ENCODE assay signal across 21 cellular contexts in genomic region chr2:240424341-240425235, GRCh38. TPM values are rescaled to one million over a fixed set of nuclear protein-coding genes. Genes with fewer than 3 reads are reported as not detected.
DNase-seq lines count a peak whose midpoint lies in the region; ATAC-seq and TF ChIP-seq lines count a peak whose summit lies in the region.
"Had no signal": no experiment of that assay in that cellular context is flagged by ENCODE, and none has a peak within 500 bp of the region (broad histone marks: within the 10 kb centered on the region; RNA-seq: fewer than 3 reads in every experiment).

No MANE protein-coding gene starts in this region.

- H3K9me3 ChIP-seq in right atrium auricular region (peaks cover 0 to 15% of the 10 kb centered on the region in 2 donors), upper lobe of left lung (peaks cover 0 to 6% (median 3%) of the 10 kb centered on the region in 4 donors)

- TF ChIP-seq EP300 in upper lobe of left lung (IDR thresholded peaks at IDR 0.05) = no peak

- DNase-seq in Right ventricle myocardium inferior (ENCODE audit: missing footprints) (peak; percentile 25), right atrium auricular region (ENCODE audit: low spot score) (no peak), cardiac septum (ENCODE audit: low spot score) (peak; percentile 51), omental fat pad (ENCODE audit: low spot score) (peak; percentile 18), upper lobe of left lung (peak; percentile 10 to 52), cortex of kidney (lab: John Stamatoyannopoulos, UW) (no peak), KBM-7 (no peak)
- DNase-seq: activated CD8-positive, alpha-beta T cell treated with anti-CD3 and anti-CD28 coated beads for 36 hours; CD4-positive, CD25-positive, alpha-beta regulatory T cell; DMS 273 treated with DMSO at 0.1 percent for 48 hours; effector CD8-positive, alpha-beta T cell; GM23248; naive B cell; NCI-H1436; NCI-H2171 treated with DMSO at 0.1 percent for 48 hours; NCI-H748 treated with DMSO at 0.1 percent for 48 hours; OCI-M1 had no signal

- no peak for ATAC-seq in Right ventricle myocardium inferior
- no peak for ATAC-seq in omental fat pad (ENCODE audit: low FRiP score)
- ATAC-seq in upper lobe of left lung (ENCODE audit: low FRiP score in 2 of 2) = no peak
- ATAC-seq in HG03439 (IDR thresholded peaks at IDR 0.05; ENCODE audit: unreplicated experiment) = no peak
- ATAC-seq: activated CD8-positive, alpha-beta T cell treated with anti-CD3 and anti-CD28 coated beads for 36 hours had no signal

- intact Hi-C loops in Right ventricle myocardium inferior (cut with DNase I) = no loop called here
- intact Hi-C loops in cardiac septum (cut with DNase I) = no loop called here

- TF ChIP-seq CTCF in right atrium auricular region (IDR thresholded peaks at IDR 0.05) (no peak), omental fat pad (IDR thresholded peaks at IDR 0.05) (no peak), upper lobe of left lung (IDR thresholded peaks at IDR 0.05) (no peak)

- H3K27ac ChIP-seq in right atrium auricular region = no peak overlapping the region
- H3K27ac ChIP-seq in upper lobe of left lung = no peak overlapping the region
- H3K27ac ChIP-seq: cardiac muscle cell, esophagus muscularis mucosa, GM23248 had no signal

- no peaks in the 10 kb centered on the region for H3K27me3 ChIP-seq in right atrium auricular region
- H3K27me3 ChIP-seq in upper lobe of left lung = no peaks in the 10 kb centered on the region
- H3K27me3 ChIP-seq: cardiac muscle cell had no signal

- 84 to 91% methylated on average over 22 to 28 of the region's 29 CpGs for WGBS in upper lobe of left lung, 2 donors

- TF ChIP-seq POLR2A in upper lobe of left lung (IDR thresholded peaks at IDR 0.05) = no peak

- in situ Hi-C loops in KBM-7 (cut with MboI; ENCODE audit: low pct_unique_long_range_greater_than_20kb, low sequenced_read_pairs) = loop anchor here (25.0 kb wide), 1 partner anchor 187 kb away; no protein-coding TSS in a partner anchor

- H3K36me3 ChIP-seq in right atrium auricular region = no peaks in the 10 kb centered on the region
- H3K36me3 ChIP-seq in upper lobe of left lung = no peaks in the 10 kb centered on the region
- H3K36me3 ChIP-seq: cardiac muscle cell, esophagus muscularis mucosa had no signal

- no peak overlapping the region for H3K4me3 ChIP-seq in right atrium auricular region
- no peak overlapping the region for H3K4me3 ChIP-seq in upper lobe of left lung
- H3K4me3 ChIP-seq: cardiac muscle cell, esophagus muscularis mucosa, GM23248, lung had no signal

- H3K4me1 ChIP-seq in right atrium auricular region (no peaks in the 10 kb centered on the region), upper lobe of left lung (no peaks in the 10 kb centered on the region)
- H3K4me1 ChIP-seq: esophagus muscularis mucosa had no signal

RNA-seq across cellular contexts. Expression of gene GPC1, which starts 10.9 kb away (rescaled TPM):
- total RNA-seq in Right ventricle myocardium inferior (182 TPM), right atrium auricular region (100 to 1,000 TPM in 1 of 2 donors, 10 to 100 TPM in 1; 77.4 to 103 TPM), cardiac septum (291 TPM), omental fat pad (10 to 100 TPM; 33.6 to 91.4 (median 39.5) TPM), upper lobe of left lung (10 to 100 TPM; 16.8 to 45.5 (median 33.2) TPM)

Comparison
In these comparisons a context has a peak if more than half of its experiments do, and no peak if none do; other contexts are left out.
1. DNase-seq: peak in Right ventricle myocardium inferior (single experiment), cardiac septum (single experiment), omental fat pad (single experiment) and upper lobe of left lung (2 of 2); none in right atrium auricular region (single experiment), cortex of kidney (single experiment) and KBM-7 (single experiment).